In genomic region chr10:71571460-71572175, GRCh38 we compare ENCODE assay signal across 34 cellular contexts.
"Had no signal": no experiment of that assay in that cellular context is flagged by ENCODE, and none has a peak within 500 bp of the region (broad histone marks: within the 10 kb centered on the region; RNA-seq: fewer than 3 reads in every experiment).

No MANE protein-coding gene starts in this region.

- H3K36me3 Mint-ChIP-seq: activated CD4-positive, alpha-beta memory T cell treated with anti-CD3 and anti-CD28 coated beads for 36 hours; activated naive CD4-positive, alpha-beta T cell treated with anti-CD3 and anti-CD28 coated beads, Interleukin-2, amount 10 ng/mL, durations not matched to agents 7 days and 5 days; activated naive CD8-positive, alpha-beta T cell; T-cell had no signal

- H3K4me1 ChIP-seq: Peyer's patch had no signal

- H3K4me2 ChIP-seq: KMS-11 had no signal

- H3K27me3 Mint-ChIP-seq: activated B cell treated with CpG ODN at 0.5 μM for 24 hours; activated CD4-positive, alpha-beta memory T cell treated with anti-CD3 and anti-CD28 coated beads for 36 hours; activated naive CD4-positive, alpha-beta T cell treated with anti-CD3 and anti-CD28 coated beads, Interleukin-2, amount 10 ng/mL, durations not matched to agents 7 days and 5 days; activated naive CD8-positive, alpha-beta T cell; activated naive CD8-positive, alpha-beta T cell treated with anti-CD3 and anti-CD28 coated beads, Interleukin-2, amount 50 U/mL, for 24 hours; T-cell; T-helper 17 cell had no signal

- H3K9me3 Mint-ChIP-seq: activated B cell treated with CpG ODN at 0.5 μM for 24 hours; activated CD4-positive, alpha-beta memory T cell treated with anti-CD3 and anti-CD28 coated beads for 36 hours; activated naive CD4-positive, alpha-beta T cell treated with anti-CD3 and anti-CD28 coated beads, Interleukin-2, amount 10 ng/mL, durations not matched to agents 7 days and 5 days; activated naive CD8-positive, alpha-beta T cell treated with anti-CD3 and anti-CD28 coated beads, Interleukin-2, amount 50 U/mL, for 24 hours; activated T-cell treated with anti-CD3 and anti-CD28 coated beads, Interleukin-2, amount 50 U/mL, for 4 hours; activated T-helper 1 cell treated with anti-CD3 and anti-CD28 coated beads, Interleukin-12 subunit alpha, Interleukin-12 subunit beta, Interleukin-2, Interleukin-4 antibody, amounts not matched to agents 30 ng/mL and 10 ng/mL and 1 ng/mL, durations not matched to agents 14 hours and 24 hours and 36 hours; T-cell had no signal

- DNase-seq: activated B cell treated with CpG ODN at 0.5 μM for 24 hours; activated CD4-positive, alpha-beta memory T cell treated with anti-CD3 and anti-CD28 coated beads for 36 hours; activated CD4-positive, alpha-beta T cell treated with anti-CD3 and anti-CD28 coated beads for 4 hours; activated CD4-positive, alpha-beta T cell treated with anti-CD3 and anti-CD28 coated beads, Interleukin-2, amount 50 U/mL, for 1 hour; activated CD4-positive, CD25-positive, alpha-beta regulatory T cell treated with anti-CD3 and anti-CD28 coated beads, Interleukin-2, amount 50 U/mL, for 72 hours; activated CD8-positive, alpha-beta memory T cell treated with anti-CD3 and anti-CD28 coated beads, Interleukin-2, amount 50 U/mL, for 4 hours; activated naive CD4-positive, alpha-beta T cell treated with anti-CD3 and anti-CD28 coated beads, Interleukin-2, amount 10 ng/mL, durations not matched to agents 7 days and 5 days; activated naive CD8-positive, alpha-beta T cell treated with anti-CD3 and anti-CD28 coated beads, Interleukin-2, amount 50 U/mL, for 24 hours; activated T-cell treated with anti-CD3 and anti-CD28 coated beads for 4 hours; activated T-cell treated with anti-CD3 and anti-CD28 coated beads, Interleukin-2, amount 50 U/mL, for 4 hours; anterior cingulate cortex; brain microvascular endothelial cell; central memory CD4-positive, alpha-beta T cell; NCI-H1105; NCI-H1417 treated with DMSO at 0.1 percent for 48 hours; NCI-H1694; NCI-H1930; NCI-H2081 treated with DMSO at 0.1 percent for 48 hours; NCI-H226; NCI-H446 treated with DMSO at 0.1 percent for 48 hours; NCI-H524; NCI-H69; PC-3; Peyer's patch; RPMI8226; SHP77 treated with DMSO at 0.1 percent for 48 hours; T-cell; T-helper 17 cell; T-helper 9 cell had no signal

- H3K27ac ChIP-seq: brain microvascular endothelial cell, KMS-11, Peyer's patch, VCaP had no signal

- H3K36me3 ChIP-seq: brain microvascular endothelial cell, Peyer's patch had no signal

- ATAC-seq: activated naive CD8-positive, alpha-beta T cell treated with anti-CD3 and anti-CD28 coated beads, Interleukin-2, amount 50 U/mL, for 24 hours; activated T-cell treated with anti-CD3 and anti-CD28 coated beads, Interleukin-2, amount 50 U/mL, for 4 hours; PC-3; SK-N-SH treated with all-trans-retinoic acid at 6 μM for 48 hours; T-cell; T-helper 17 cell had no signal

- H3K4me1 Mint-ChIP-seq: activated B cell treated with CpG ODN at 0.5 μM for 24 hours; activated naive CD8-positive, alpha-beta T cell treated with anti-CD3 and anti-CD28 coated beads, Interleukin-2, amount 50 U/mL, for 24 hours; T-cell had no signal

- H3K4me3 Mint-ChIP-seq: activated B cell treated with CpG ODN at 0.5 μM for 24 hours; activated CD4-positive, alpha-beta memory T cell treated with anti-CD3 and anti-CD28 coated beads for 36 hours; activated naive CD4-positive, alpha-beta T cell treated with anti-CD3 and anti-CD28 coated beads, Interleukin-2, amount 10 ng/mL, durations not matched to agents 7 days and 5 days; activated naive CD8-positive, alpha-beta T cell; activated naive CD8-positive, alpha-beta T cell treated with anti-CD3 and anti-CD28 coated beads, Interleukin-2, amount 50 U/mL, for 24 hours; activated T-cell treated with anti-CD3 and anti-CD28 coated beads, Interleukin-2, amount 50 U/mL, for 4 hours; activated T-helper 1 cell treated with anti-CD3 and anti-CD28 coated beads, Interleukin-12 subunit alpha, Interleukin-12 subunit beta, Interleukin-2, Interleukin-4 antibody, amounts not matched to agents 30 ng/mL and 10 ng/mL and 1 ng/mL, durations not matched to agents 14 hours and 24 hours and 36 hours; T-cell; T-helper 17 cell had no signal

- H3K27me3 ChIP-seq: brain microvascular endothelial cell, Peyer's patch had no signal

- H3K9ac ChIP-seq: KMS-11 had no signal

- H3K27ac Mint-ChIP-seq: activated B cell treated with CpG ODN at 0.5 μM for 24 hours; activated CD4-positive, alpha-beta memory T cell treated with anti-CD3 and anti-CD28 coated beads for 36 hours; activated naive CD4-positive, alpha-beta T cell treated with anti-CD3 and anti-CD28 coated beads, Interleukin-2, amount 10 ng/mL, durations not matched to agents 7 days and 5 days; activated naive CD8-positive, alpha-beta T cell; activated naive CD8-positive, alpha-beta T cell treated with anti-CD3 and anti-CD28 coated beads, Interleukin-2, amount 50 U/mL, for 24 hours; activated T-helper 1 cell treated with anti-CD3 and anti-CD28 coated beads, Interleukin-12 subunit alpha, Interleukin-12 subunit beta, Interleukin-2, Interleukin-4 antibody, amounts not matched to agents 30 ng/mL and 10 ng/mL and 1 ng/mL, durations not matched to agents 14 hours and 24 hours and 36 hours; T-cell; T-helper 17 cell had no signal

- H3K4me3 ChIP-seq: Peyer's patch had no signal

- H3K9me3 ChIP-seq: Peyer's patch had no signal
